In genomic region chr1:115077984-115078330, GRCh38 we compare ENCODE assay signal across 23 cellular contexts. TPM values are rescaled to one million over a fixed set of nuclear protein-coding genes. Genes with fewer than 3 reads are reported as not detected.
DNase-seq lines count a peak whose midpoint lies in the region; ATAC-seq and TF ChIP-seq lines count a peak whose summit lies in the region.
"Had no signal": no experiment of that assay in that cellular context is flagged by ENCODE, and none has a peak within 500 bp of the region (broad histone marks: within the 10 kb centered on the region; RNA-seq: fewer than 3 reads in every experiment).

No MANE protein-coding gene starts in this region.

- DNase-seq in GM23248 (no peak), chondrocyte (ENCODE audit: low spot score) (no peak), sigmoid colon (no peak), NCI-H82 treated with DMSO at 0.1 percent for 48 hours (lab: John Stamatoyannopoulos, UW; ENCODE audit: unreplicated experiment) (no peak), WERI-Rb-1 (no peak), NCI-H748 treated with DMSO at 0.1 percent for 48 hours (lab: John Stamatoyannopoulos, UW) (no peak), Right ventricle myocardium inferior (ENCODE audit: missing footprints) (no peak)
- DNase-seq: 8988T; ACHN; AML-193; BE2C; CD4-positive, alpha-beta T cell; CD8-positive, alpha-beta memory T cell; DMS 273 treated with DMSO at 0.1 percent for 48 hours; DMS79; GDM1; H7; HCEC 1CT had no signal

- peaks cover 10% of the 10 kb centered on the region for H3K36me3 Mint-ChIP-seq in chondrocyte (ENCODE audit: low read depth)
- H3K36me3 Mint-ChIP-seq in nephron (ENCODE audit: low read depth): peaks cover 3% of the 10 kb centered on the region

- no peaks in the 10 kb centered on the region for H4K20me1 ChIP-seq in GM23248 (ENCODE audit: insufficient read depth)
- H4K20me1 ChIP-seq: BLaER1 treated with 17β-estradiol and CSF1 and Interleukin-3, amounts not matched to agents 10 nM and 100 nM had no signal

- in situ Hi-C loops in GM23248 (cut with MboI): no loop called here

- H3K4me2 ChIP-seq in GM23248 (ENCODE audit: unreplicated experiment): peak overlapping the region; percentile 12
- H3K4me2 ChIP-seq: A549; BLaER1 treated with 17β-estradiol and CSF1 and Interleukin-3, amounts not matched to agents 10 nM and 100 nM had no signal

- no peaks in the 10 kb centered on the region for H3K9me3 Mint-ChIP-seq in chondrocyte (ENCODE audit: low read depth)
- H3K9me3 Mint-ChIP-seq in nephron: no peaks in the 10 kb centered on the region
- H3K9me3 Mint-ChIP-seq: CD14-positive monocyte; CD4-positive, alpha-beta T cell; CD8-positive, alpha-beta memory T cell had no signal

- no peak overlapping the region for H3K27ac ChIP-seq in GM23248
- peak overlapping the region in 3 of 4 donors; percentile 6 to 87 (median 12) for H3K27ac ChIP-seq in sigmoid colon
- no peak overlapping the region for H3K27ac ChIP-seq in WERI-Rb-1
- H3K27ac ChIP-seq: A549; BLaER1 treated with 17β-estradiol and CSF1 and Interleukin-3, amounts not matched to agents 10 nM and 100 nM had no signal

- TF ChIP-seq EP300 in sigmoid colon (IDR thresholded peaks at IDR 0.05): no peak

- H3K27me3 ChIP-seq in GM23248 (replicated peaks; ENCODE audit: insufficient read depth): no peaks in the 10 kb centered on the region
- H3K27me3 ChIP-seq in sigmoid colon: no peaks in the 10 kb centered on the region
- H3K27me3 ChIP-seq in WERI-Rb-1 (ENCODE audit: insufficient read depth, low read depth, severe bottlenecking): no peaks in the 10 kb centered on the region
- H3K27me3 ChIP-seq: BE2C; BLaER1 treated with 17β-estradiol and CSF1 and Interleukin-3, amounts not matched to agents 10 nM and 100 nM had no signal

- no peaks in the 10 kb centered on the region for H3K9me2 ChIP-seq in GM23248 (ENCODE audit: insufficient read depth)

- H3K9ac ChIP-seq in GM23248: no peak overlapping the region
- H3K9ac ChIP-seq: BLaER1 treated with 17β-estradiol and CSF1 and Interleukin-3, amounts not matched to agents 10 nM and 100 nM had no signal

- H3K9me3 ChIP-seq in GM23248 (ENCODE audit: low read depth) (no peaks in the 10 kb centered on the region), sigmoid colon (no peaks in the 10 kb centered on the region), WERI-Rb-1 (ENCODE audit: severe bottlenecking) (no peaks in the 10 kb centered on the region)
- H3K9me3 ChIP-seq: A549; BE2C; BLaER1 treated with 17β-estradiol and CSF1 and Interleukin-3, amounts not matched to agents 10 nM and 100 nM had no signal

- peaks cover 18% of the 10 kb centered on the region for H3K4me1 ChIP-seq in GM23248 (ENCODE audit: insufficient read depth)
- H3K4me1 ChIP-seq in sigmoid colon: peaks cover 0 to 79% (median 59%) of the 10 kb centered on the region in 4 donors
- H3K4me1 ChIP-seq: BE2C had no signal

- 92 to 96% methylated on average over 1 of the region's 1 CpG for WGBS in GM23248 (ENCODE audit: low coverage in 1 of 2, low lambda C conversion rate in 2 of 2, missing lambda C conversion rate in 2 of 2), 2 experiments
- WGBS in sigmoid colon, 2 donors: 94 to 96% methylated on average over 1 of the region's 1 CpG

- peaks cover 14% of the 10 kb centered on the region for H3F3A ChIP-seq in GM23248 (ENCODE audit: insufficient read depth)

- H3K4me1 Mint-ChIP-seq in chondrocyte (ENCODE audit: low read depth) (peaks cover 98% of the 10 kb centered on the region), nephron (peaks cover 42% of the 10 kb centered on the region)

- no peak for TF ChIP-seq POLR2A in sigmoid colon (IDR thresholded peaks at IDR 0.05)

- ATAC-seq in Right ventricle myocardium inferior: no peak
- ATAC-seq: A549 had no signal

- no peak for TF ChIP-seq CTCF in chondrocyte (IDR thresholded peaks at IDR 0.05)
- no peak for TF ChIP-seq CTCF in nephron (IDR thresholded peaks at IDR 0.05; ENCODE audit: unreplicated experiment in 3 of 3)
- no peak for TF ChIP-seq CTCF in sigmoid colon (IDR thresholded peaks at IDR 0.05)
- no peak for TF ChIP-seq CTCF in WERI-Rb-1 (IDR thresholded peaks at IDR 0.05; ENCODE audit: low read depth, low read length)

- H3K36me3 ChIP-seq in GM23248 (ENCODE audit: low read depth) (no peaks in the 10 kb centered on the region), sigmoid colon (peaks cover 0 to 7% (median 0%) of the 10 kb centered on the region in 4 donors), WERI-Rb-1 (no peaks in the 10 kb centered on the region)
- H3K36me3 ChIP-seq: BE2C; BLaER1 treated with 17β-estradiol and CSF1 and Interleukin-3, amounts not matched to agents 10 nM and 100 nM had no signal

- H3K4me3 ChIP-seq in GM23248: no peak overlapping the region
- H3K4me3 ChIP-seq in sigmoid colon: no peak overlapping the region
- H3K4me3 ChIP-seq in WERI-Rb-1 (ENCODE audit: low read depth, low read length): no peak overlapping the region
- H3K4me3 ChIP-seq: A549; BLaER1 treated with 17β-estradiol and CSF1 and Interleukin-3, amounts not matched to agents 10 nM and 100 nM had no signal

- peak overlapping the region; percentile 80 for H3K27ac Mint-ChIP-seq in chondrocyte (ENCODE audit: unreplicated experiment)
- peak overlapping the region in 2 of 3 experiments; percentile 10 to 82 for H3K27ac Mint-ChIP-seq in nephron
- H3K27ac Mint-ChIP-seq: CD14-positive monocyte; CD4-positive, alpha-beta T cell; CD8-positive, alpha-beta memory T cell had no signal

- no peaks in the 10 kb centered on the region for H3K27me3 Mint-ChIP-seq in chondrocyte (ENCODE audit: low read depth)
- H3K27me3 Mint-ChIP-seq in nephron (ENCODE audit: low read depth): peaks cover 6% of the 10 kb centered on the region

- H3K4me3 Mint-ChIP-seq in chondrocyte (ENCODE audit: unreplicated experiment) (no peak overlapping the region), nephron (no peak overlapping the region)
- H3K4me3 Mint-ChIP-seq: CD14-positive monocyte; CD4-positive, alpha-beta T cell; CD8-positive, alpha-beta memory T cell had no signal

- H3K79me2 ChIP-seq in GM23248 (ENCODE audit: insufficient read depth): no peaks in the 10 kb centered on the region

- intact Hi-C loops in sigmoid colon (cut with DNase I) (no loop called here), Right ventricle myocardium inferior (cut with DNase I) (no loop called here)

- no peak overlapping the region for H2AFZ ChIP-seq in GM23248

RNA-seq across cellular contexts. Expression of gene TSPAN2, which starts 11.3 kb away (rescaled TPM):
- 2.7 and 9.0 TPM in 2 replicates for total RNA-seq in GM23248 (2014; rRNA removed; shearing (Covaris generic))
- 8.1 and 10.1 TPM in 2 replicates for polyA plus RNA-seq in GM23248 (2016; fragmentation: Nextera tagmentation; extraction: Ambion mirVana)
- total RNA-seq in chondrocyte: 218 to 498 TPM (median 227 TPM) in 3 replicates
- 100 to 1,000 TPM in 2 of 4 donors, 10 to 100 TPM in 2; 61.5 to 122 (median 94.7) TPM for total RNA-seq in sigmoid colon
- polyA plus RNA-seq in sigmoid colon: 1 to 10 TPM in 2 of 3 donors, under 1 TPM in 1; 0.46 to 5.5 (median 1.8) TPM
- total RNA-seq in Right ventricle myocardium inferior: 10.3 TPM

RNA-seq across cellular contexts. Expression of gene TSHB, which starts 48.3 kb away (rescaled TPM):
- total RNA-seq in GM23248 (2014; rRNA removed; shearing (Covaris generic)): not detected in 2 replicates
- polyA plus RNA-seq in GM23248 (2016; fragmentation: Nextera tagmentation; extraction: Ambion mirVana): not detected in 2 replicates
- not detected in 3 replicates for total RNA-seq in chondrocyte
- not detected for total RNA-seq in sigmoid colon
- polyA plus RNA-seq in sigmoid colon: not detected
- not detected for total RNA-seq in Right ventricle myocardium inferior
- total RNA-seq: CD4-positive, alpha-beta T cell; CD8-positive, alpha-beta memory T cell; H1; H7 had no signal
- polyA plus RNA-seq: A549; CD14-positive monocyte; CD8-positive, alpha-beta memory T cell; H1 had no signal

Comparison
In these comparisons a context has a peak if more than half of its experiments do, and no peak if none do; other contexts are left out.
1. H3K27ac ChIP-seq: peak in sigmoid colon (3 of 4); none in GM23248 (single experiment) and WERI-Rb-1 (single experiment).